In the genomic region with DNA sequence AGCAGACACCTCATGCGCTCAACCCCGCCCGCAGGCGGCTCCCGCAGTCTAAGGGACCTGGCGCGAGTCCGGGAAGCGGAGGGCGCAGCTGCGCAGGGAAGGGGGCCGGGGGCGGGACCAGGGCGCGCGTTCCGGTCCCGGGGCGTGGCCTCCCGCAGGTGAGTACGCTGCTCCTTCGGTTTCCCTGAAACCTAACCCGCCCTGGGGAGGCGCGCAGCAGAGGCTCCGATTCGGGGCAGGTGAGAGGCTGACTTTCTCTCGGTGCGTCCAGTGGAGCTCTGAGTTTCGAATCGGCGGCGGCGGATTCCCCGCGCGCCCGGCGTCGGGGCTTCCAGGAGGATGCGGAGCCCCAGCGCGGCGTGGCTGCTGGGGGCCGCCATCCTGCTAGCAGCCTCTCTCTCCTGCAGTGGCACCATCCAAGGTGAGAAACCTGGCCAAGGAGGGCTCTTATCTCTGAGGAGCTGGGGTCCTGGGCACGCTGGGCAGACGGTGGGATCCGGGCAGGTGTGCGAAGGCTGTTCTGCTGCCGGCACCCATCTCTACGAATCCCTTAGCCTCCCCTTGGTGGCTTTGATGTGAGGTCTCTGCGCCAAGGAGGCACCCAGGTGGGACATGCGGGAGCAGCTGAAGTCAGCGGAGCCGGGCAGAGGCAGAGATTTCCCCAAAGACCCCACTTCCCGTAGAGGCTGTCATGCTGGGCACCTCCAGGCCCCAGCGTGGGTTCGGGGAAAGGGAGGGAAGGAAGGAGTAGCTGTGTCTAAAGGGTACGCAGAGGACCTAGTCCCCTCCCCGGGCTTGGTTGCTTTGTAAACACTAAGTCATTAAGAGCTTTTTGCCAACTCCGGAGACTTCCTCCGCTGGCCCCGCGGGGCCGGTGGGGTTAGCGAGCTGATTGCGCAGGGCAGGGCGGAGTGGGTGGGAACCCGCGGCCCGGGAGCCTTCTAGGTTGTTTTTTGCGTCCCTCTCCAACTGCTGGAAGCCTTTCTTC, we compare ENCODE assay signal across 8 cellular contexts. TPM values are rescaled to one million over a fixed set of nuclear protein-coding genes. Genes with fewer than 3 reads are reported as not detected.
DNase-seq lines count a peak whose midpoint lies in the region; ATAC-seq lines count a peak whose summit lies in the region.

A gene with protein sequence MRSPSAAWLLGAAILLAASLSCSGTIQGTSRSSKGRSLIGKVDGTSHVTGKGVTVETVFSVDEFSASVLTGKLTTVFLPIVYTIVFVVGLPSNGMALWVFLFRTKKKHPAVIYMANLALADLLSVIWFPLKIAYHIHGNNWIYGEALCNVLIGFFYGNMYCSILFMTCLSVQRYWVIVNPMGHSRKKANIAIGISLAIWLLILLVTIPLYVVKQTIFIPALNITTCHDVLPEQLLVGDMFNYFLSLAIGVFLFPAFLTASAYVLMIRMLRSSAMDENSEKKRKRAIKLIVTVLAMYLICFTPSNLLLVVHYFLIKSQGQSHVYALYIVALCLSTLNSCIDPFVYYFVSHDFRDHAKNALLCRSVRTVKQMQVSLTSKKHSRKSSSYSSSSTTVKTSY (plus strand): TSS at position 187 of the 988 bp plus-strand sequence. CDS start 153 bp downstream, at position 340.

- no peak within 1 kb of the TSS for H3K4me3 ChIP-seq in Karpas-422 (ENCODE audit: low read length)

- no peaks in the 10 kb centered on the region for H3K4me1 ChIP-seq in Karpas-422 (ENCODE audit: low read length)

- H3K27me3 Mint-ChIP-seq in activated CD4-positive, alpha-beta T cell treated with anti-CD3 and anti-CD28 coated beads for 36 hours: peaks cover 17% of the 10 kb centered on the region

- no peak within 1 kb of the TSS for H3K27ac ChIP-seq in Karpas-422 (ENCODE audit: low read length)

- H3K4me2 ChIP-seq in Karpas-422 (ENCODE audit: low read depth, low read length, poor library complexity, severe bottlenecking): no peak within 1 kb of the TSS

- H2AFZ ChIP-seq in Karpas-422 (ENCODE audit: low read length): no peak within 1 kb of the TSS

- H3K36me3 ChIP-seq in Karpas-422 (ENCODE audit: insufficient read depth, low read length): no peaks in the 10 kb centered on the region

- no peaks in the 10 kb centered on the region for H4K20me1 ChIP-seq in Karpas-422 (ENCODE audit: insufficient read depth, low read depth, low read length)

- POLR2A ChIA-PET in activated CD4-positive, alpha-beta T cell treated with anti-CD3 and anti-CD28 coated beads for 36 hours (lab: Charles Lee): no interaction called here

- no peaks in the 10 kb centered on the region for H3K9me3 ChIP-seq in Karpas-422 (ENCODE audit: low read length)

- H3K79me2 ChIP-seq in Karpas-422 (ENCODE audit: low read length): no peaks in the 10 kb centered on the region

- CTCF ChIA-PET in activated CD4-positive, alpha-beta T cell treated with anti-CD3 and anti-CD28 coated beads for 36 hours (lab: Charles Lee): interaction anchor here (0.9 to 1.7 kb wide), 5 partner anchors 15 to 230 kb away, joined by 3 to 5 read pairs (median 3); partner anchors contain the start of gene S100Z

- no peak within 1 kb of the TSS for H3K27ac Mint-ChIP-seq in activated CD4-positive, alpha-beta T cell treated with anti-CD3 and anti-CD28 coated beads for 36 hours

- H3K9ac ChIP-seq in Karpas-422 (ENCODE audit: low read length): no peak within 1 kb of the TSS

- no peaks in the 10 kb centered on the region for H3K27me3 ChIP-seq in Karpas-422 (ENCODE audit: low read length)

- peak; percentile 51 for DNase-seq in CD1c-positive myeloid dendritic cell (ENCODE audit: extremely low spot score)
- DNase-seq in NCI-H128 (lab: John Stamatoyannopoulos, UW; ENCODE audit: unreplicated experiment): peak; percentile 48
- peak; percentile 63 for DNase-seq in activated CD4-positive, alpha-beta T cell treated with anti-CD3 and anti-CD28 coated beads for 36 hours
- DNase-seq in dedifferentiated amniotic fluid mesenchymal stem cell (ENCODE audit: extremely low spot score): peak; percentile 26
- peak; percentile 91 for DNase-seq in left kidney (ENCODE audit: low read depth, low spot score)
- DNase-seq in stimulated activated CD4-positive, alpha-beta T cell treated with anti-CD3 and anti-CD28 coated beads, Interleukin-1b, Interleukin-23, amount 100 ng/mL, for 4 hours (ENCODE audit: low read depth in 2 of 2): peak; percentile 42 to 57
- DNase-seq in Karpas-422: no peak

- H3K9me3 Mint-ChIP-seq in activated CD4-positive, alpha-beta T cell treated with anti-CD3 and anti-CD28 coated beads for 36 hours (ENCODE audit: low read depth): no peaks in the 10 kb centered on the region

- H3K4me3 Mint-ChIP-seq in activated CD4-positive, alpha-beta T cell treated with anti-CD3 and anti-CD28 coated beads for 36 hours: peak within 1 kb of the TSS; percentile 74

- H3K36me3 Mint-ChIP-seq in activated CD4-positive, alpha-beta T cell treated with anti-CD3 and anti-CD28 coated beads for 36 hours (ENCODE audit: low read depth): no peaks in the 10 kb centered on the region

- peaks cover 11% of the 10 kb centered on the region for H3K4me1 Mint-ChIP-seq in activated CD4-positive, alpha-beta T cell treated with anti-CD3 and anti-CD28 coated beads for 36 hours

- ATAC-seq in activated CD4-positive, alpha-beta T cell treated with anti-CD3 and anti-CD28 coated beads for 36 hours: peak; percentile 70
- no peak for ATAC-seq in GM18868 (IDR thresholded peaks at IDR 0.05; ENCODE audit: unreplicated experiment)

- no peaks in the 10 kb centered on the region for H3K9me2 ChIP-seq in Karpas-422 (replicated peaks; ENCODE audit: insufficient read depth, low read length)

- intact Hi-C loops in activated CD4-positive, alpha-beta T cell treated with anti-CD3 and anti-CD28 coated beads for 36 hours (cut with DNase I, micrococcal nuclease): no loop called here

RNA-seq across cellular contexts. Expression of the gene that starts here (rescaled TPM):
- 1 to 10 TPM; 1.3 to 1.6 TPM for total RNA-seq in activated CD4-positive, alpha-beta T cell treated with anti-CD3 and anti-CD28 coated beads for 36 hours
- total RNA-seq in Karpas-422 (2014; rRNA removed; shearing (Covaris generic); ENCODE audit: low replicate concordance): not detected in 2 replicates
